37 cellular contexts compared by ENCODE assay signal in genomic region chr17:60923000-60923399, GRCh38.
"Had no signal": no experiment of that assay in that cellular context is flagged by ENCODE, and none has a peak within 500 bp of the region (broad histone marks: within the 10 kb centered on the region; RNA-seq: fewer than 3 reads in every experiment).

No MANE protein-coding gene starts in this region.

- H3K27ac ChIP-seq: adrenal gland, cardiac muscle cell, VCaP had no signal

- H3K4me3 Mint-ChIP-seq: activated B cell treated with CpG ODN at 0.5 μM for 24 hours; activated CD4-positive, alpha-beta memory T cell treated with anti-CD3 and anti-CD28 coated beads for 36 hours; activated CD4-positive, alpha-beta T cell treated with anti-CD3 and anti-CD28 coated beads, Interleukin-2, amount 10 ng/mL, durations not matched to agents 24 days and 14 days; activated CD8-positive, alpha-beta T cell treated with anti-CD3 and anti-CD28 coated beads for 36 hours; activated naive CD4-positive, alpha-beta T cell treated with anti-CD3 and anti-CD28 coated beads for 36 hours; activated naive CD8-positive, alpha-beta T cell treated with anti-CD3 and anti-CD28 coated beads for 36 hours; activated T-cell treated with anti-CD3 and anti-CD28 coated beads, Interleukin-2, amount 50 U/mL, for 4 hours; activated T-cell treated with anti-CD3 and anti-CD28 coated beads, Interleukin-2, amount 50 U/mL, for 72 hours; activated T-helper 1 cell treated with anti-CD3 and anti-CD28 coated beads, Interleukin-12 subunit alpha, Interleukin-12 subunit beta, Interleukin-2, Interleukin-4 antibody, amounts not matched to agents 30 ng/mL and 10 ng/mL and 1 ng/mL, durations not matched to agents 14 hours and 24 hours and 36 hours; activated T-helper 17 cell treated with anti-CD3 and anti-CD28 coated beads, Interleukin-2, amount 50 U/mL, for 72 hours; brain; central memory CD8-positive, alpha-beta T cell; T-helper 1 cell treated with Interleukin-12 subunit alpha and Interleukin-12 subunit beta and Interleukin-4 antibody, amounts not matched to agents 30 μg/mL and 1 μg/mL, for 36 hours; T-helper 2 cell treated with Interferon-gamma antibody and Interleukin-4, amounts not matched to agents 5 μg/mL and 100 μg/mL, for 36 hours had no signal

- H3K36me3 Mint-ChIP-seq: activated CD4-positive, alpha-beta memory T cell treated with anti-CD3 and anti-CD28 coated beads for 36 hours; activated naive CD4-positive, alpha-beta T cell treated with anti-CD3 and anti-CD28 coated beads, Interleukin-2, amount 50 U/mL, for 72 hours had no signal

- H3K4me1 ChIP-seq: adrenal gland had no signal

- H3K27ac Mint-ChIP-seq: activated B cell treated with CpG ODN at 0.5 μM for 24 hours; activated CD4-positive, alpha-beta memory T cell treated with anti-CD3 and anti-CD28 coated beads for 36 hours; activated CD4-positive, alpha-beta T cell treated with anti-CD3 and anti-CD28 coated beads, Interleukin-2, amount 10 ng/mL, durations not matched to agents 24 days and 14 days; activated CD8-positive, alpha-beta T cell treated with anti-CD3 and anti-CD28 coated beads for 36 hours; activated naive CD4-positive, alpha-beta T cell treated with anti-CD3 and anti-CD28 coated beads for 36 hours; activated naive CD4-positive, alpha-beta T cell treated with anti-CD3 and anti-CD28 coated beads, Interleukin-2, amount 50 U/mL, for 72 hours; activated naive CD8-positive, alpha-beta T cell treated with anti-CD3 and anti-CD28 coated beads for 36 hours; activated T-helper 1 cell treated with anti-CD3 and anti-CD28 coated beads, Interleukin-12 subunit alpha, Interleukin-12 subunit beta, Interleukin-2, Interleukin-4 antibody, amounts not matched to agents 30 ng/mL and 10 ng/mL and 1 ng/mL, durations not matched to agents 14 hours and 24 hours and 36 hours; activated T-helper 17 cell treated with anti-CD3 and anti-CD28 coated beads, Interleukin-2, amount 50 U/mL, for 72 hours; brain; T-helper 1 cell treated with Interleukin-12 subunit alpha and Interleukin-12 subunit beta and Interleukin-4 antibody, amounts not matched to agents 30 μg/mL and 1 μg/mL, for 36 hours; T-helper 2 cell treated with Interferon-gamma antibody and Interleukin-4, amounts not matched to agents 5 μg/mL and 100 μg/mL, for 36 hours had no signal

- H3K9me3 Mint-ChIP-seq: activated B cell treated with CpG ODN at 0.5 μM for 24 hours; activated CD4-positive, alpha-beta memory T cell treated with anti-CD3 and anti-CD28 coated beads for 36 hours; activated CD4-positive, alpha-beta T cell treated with anti-CD3 and anti-CD28 coated beads, Interleukin-2, amount 10 ng/mL, durations not matched to agents 24 days and 14 days; activated CD8-positive, alpha-beta T cell treated with anti-CD3 and anti-CD28 coated beads for 36 hours; activated naive CD4-positive, alpha-beta T cell treated with anti-CD3 and anti-CD28 coated beads for 36 hours; activated naive CD4-positive, alpha-beta T cell treated with anti-CD3 and anti-CD28 coated beads, Interleukin-2, amount 50 U/mL, for 72 hours; activated T-cell treated with anti-CD3 and anti-CD28 coated beads, Interleukin-2, amount 50 U/mL, for 4 hours; activated T-cell treated with anti-CD3 and anti-CD28 coated beads, Interleukin-2, amount 50 U/mL, for 72 hours; activated T-helper 1 cell treated with anti-CD3 and anti-CD28 coated beads, Interleukin-12 subunit alpha, Interleukin-12 subunit beta, Interleukin-2, Interleukin-4 antibody, amounts not matched to agents 30 ng/mL and 10 ng/mL and 1 ng/mL, durations not matched to agents 14 hours and 24 hours and 36 hours; activated T-helper 17 cell treated with anti-CD3 and anti-CD28 coated beads, Interleukin-2, amount 50 U/mL, for 72 hours; central memory CD8-positive, alpha-beta T cell; T-helper 1 cell treated with Interleukin-12 subunit alpha and Interleukin-12 subunit beta and Interleukin-4 antibody, amounts not matched to agents 30 μg/mL and 1 μg/mL, for 36 hours; T-helper 2 cell treated with Interferon-gamma antibody and Interleukin-4, amounts not matched to agents 5 μg/mL and 100 μg/mL, for 36 hours had no signal

- H3K27me3 Mint-ChIP-seq: activated B cell treated with CpG ODN at 0.5 μM for 24 hours; activated CD4-positive, alpha-beta memory T cell treated with anti-CD3 and anti-CD28 coated beads for 36 hours; activated CD4-positive, alpha-beta T cell treated with anti-CD3 and anti-CD28 coated beads, Interleukin-2, amount 10 ng/mL, durations not matched to agents 24 days and 14 days; activated CD8-positive, alpha-beta T cell treated with anti-CD3 and anti-CD28 coated beads for 36 hours; activated naive CD8-positive, alpha-beta T cell treated with anti-CD3 and anti-CD28 coated beads for 36 hours; activated T-helper 17 cell treated with anti-CD3 and anti-CD28 coated beads, Interleukin-2, amount 50 U/mL, for 72 hours; brain; central memory CD8-positive, alpha-beta T cell had no signal

- H3K27me3 ChIP-seq: adrenal gland, cardiac muscle cell had no signal

- H3K4me1 Mint-ChIP-seq: activated B cell treated with CpG ODN at 0.5 μM for 24 hours; activated CD4-positive, alpha-beta T cell treated with anti-CD3 and anti-CD28 coated beads, Interleukin-2, amount 10 ng/mL, durations not matched to agents 24 days and 14 days; activated naive CD8-positive, alpha-beta T cell treated with anti-CD3 and anti-CD28 coated beads for 36 hours; activated T-helper 17 cell treated with anti-CD3 and anti-CD28 coated beads, Interleukin-2, amount 50 U/mL, for 72 hours; brain; central memory CD8-positive, alpha-beta T cell had no signal

- H3K36me3 ChIP-seq: adrenal gland had no signal

- H3K9me3 ChIP-seq: adrenal gland had no signal

- ATAC-seq: activated CD8-positive, alpha-beta T cell treated with anti-CD3 and anti-CD28 coated beads for 36 hours; activated naive CD4-positive, alpha-beta T cell treated with anti-CD3 and anti-CD28 coated beads, Interleukin-2, amount 50 U/mL, for 72 hours; activated T-cell treated with anti-CD3 and anti-CD28 coated beads, Interleukin-2, amount 50 U/mL, for 4 hours; activated T-cell treated with anti-CD3 and anti-CD28 coated beads, Interleukin-2, amount 50 U/mL, for 72 hours; activated T-helper 17 cell treated with anti-CD3 and anti-CD28 coated beads, Interleukin-2, amount 50 U/mL, for 72 hours had no signal

- H3K4me3 ChIP-seq: adrenal gland, cardiac muscle cell had no signal

- FAIRE-seq: bronchial epithelial cell, TTC549 had no signal

- DNase-seq: activated B cell treated with CpG ODN at 0.5 μM for 24 hours; activated CD4-positive, alpha-beta memory T cell treated with anti-CD3 and anti-CD28 coated beads for 36 hours; activated CD4-positive, alpha-beta T cell treated with anti-CD3 and anti-CD28 coated beads for 4 hours; activated CD4-positive, alpha-beta T cell treated with anti-CD3 and anti-CD28 coated beads, Interleukin-2, amount 10 ng/mL, durations not matched to agents 24 days and 14 days; activated CD4-positive, alpha-beta T cell treated with anti-CD3 and anti-CD28 coated beads, Interleukin-2, amount 50 U/mL, for 1 hour; activated CD4-positive, alpha-beta T cell treated with anti-CD3 and anti-CD28 coated beads, Interleukin-2, amount 50 U/mL, for 4 hours; activated CD4-positive, CD25-positive, alpha-beta regulatory T cell treated with anti-CD3 and anti-CD28 coated beads, Interleukin-2, amount 50 U/mL, for 72 hours; activated CD8-positive, alpha-beta memory T cell treated with anti-CD3 and anti-CD28 coated beads, Interleukin-2, amount 50 U/mL, for 4 hours; activated CD8-positive, alpha-beta T cell treated with anti-CD3 and anti-CD28 coated beads for 36 hours; activated effector memory CD4-positive, alpha-beta T cell treated with anti-CD3 and anti-CD28 coated beads, Interleukin-2, amount 50 U/mL, for 16 hours; activated gamma-delta T cell treated with Interleukin-2 at 50 U/mL for 16 hours; activated naive CD4-positive, alpha-beta T cell; activated naive CD4-positive, alpha-beta T cell treated with anti-CD3 and anti-CD28 coated beads for 36 hours; activated naive CD4-positive, alpha-beta T cell treated with anti-CD3 and anti-CD28 coated beads, Interleukin-2, amount 50 U/mL, for 16 hours; activated naive CD8-positive, alpha-beta T cell treated with anti-CD3 and anti-CD28 coated beads for 36 hours; activated T-cell treated with anti-CD3 and anti-CD28 coated beads for 4 hours; activated T-cell treated with anti-CD3 and anti-CD28 coated beads, Interleukin-2, amount 50 U/mL, for 1 hour; activated T-cell treated with anti-CD3 and anti-CD28 coated beads, Interleukin-2, amount 50 U/mL, for 4 hours; activated T-cell treated with anti-CD3 and anti-CD28 coated beads, Interleukin-2, amount 50 U/mL, for 72 hours; adrenal gland; amniotic stem cell; aorta; caudate nucleus; cerebellar nuclear complex; T-helper 2 cell; T-helper 9 cell had no signal
